ENCODE assay signal across 27 cellular contexts in genomic region chr2:226641008-226641407, GRCh38.
"Had no signal": no experiment of that assay in that cellular context is flagged by ENCODE, and none has a peak within 500 bp of the region (broad histone marks: within the 10 kb centered on the region; RNA-seq: fewer than 3 reads in every experiment).

No MANE protein-coding gene starts in this region.

- H3K27ac Mint-ChIP-seq: dendritic cell treated with granulocyte-macrophage colony-stimulating factor and Interleukin-4, amounts not matched to agents 40 ng/mL and 50 ng/mL, for 4 days; effector memory CD8-positive, alpha-beta T cell; endodermal cell had no signal

- ATAC-seq: effector memory CD8-positive, alpha-beta T cell; esophagus mucosa; foreskin keratinocyte; gastrocnemius medialis; gastroesophageal sphincter; heart left ventricle; heart right ventricle had no signal

- H3K36me3 ChIP-seq: colonic mucosa, esophagus squamous epithelium, gastrocnemius medialis, gastroesophageal sphincter, heart left ventricle, heart right ventricle had no signal

- H3K9me3 Mint-ChIP-seq: effector memory CD8-positive, alpha-beta T cell had no signal

- DNase-seq: colonic mucosa; cortex of kidney; dermis blood vessel endothelial cell; dorsolateral prefrontal cortex; effector CD4-positive, alpha-beta T cell; effector CD8-positive, alpha-beta T cell; effector memory CD4-positive, alpha-beta T cell; effector memory CD8-positive, alpha-beta T cell; endodermal cell; erythroblast; esophagus squamous epithelium; foreskin keratinocyte; foreskin melanocyte; gastrocnemius medialis; glutamatergic neuron; head of caudate nucleus; heart left ventricle; heart right ventricle had no signal

- H3K27me3 ChIP-seq: colonic mucosa, foreskin keratinocyte, gastrocnemius medialis, gastroesophageal sphincter had no signal

- H3K9me3 ChIP-seq: colonic mucosa had no signal

- FAIRE-seq: colon, endometrium, endothelial cell of umbilical vein, frontal cortex had no signal

- H3K4me1 ChIP-seq: colonic mucosa, foreskin keratinocyte had no signal

- H3K4me3 ChIP-seq: colonic mucosa, coronary artery, dorsolateral prefrontal cortex, esophagus squamous epithelium, gastrocnemius medialis, gastroesophageal sphincter, heart left ventricle, heart right ventricle had no signal

- H3K4me3 Mint-ChIP-seq: dendritic cell treated with granulocyte-macrophage colony-stimulating factor and Interleukin-4, amounts not matched to agents 40 ng/mL and 50 ng/mL, for 4 days; effector memory CD8-positive, alpha-beta T cell; endodermal cell had no signal

- H3K27ac ChIP-seq: colonic mucosa, coronary artery, dorsolateral prefrontal cortex, epithelial cell of prostate, esophagus squamous epithelium, foreskin keratinocyte, gastrocnemius medialis, gastroesophageal sphincter, heart left ventricle, heart right ventricle had no signal
